9 cellular contexts compared by ENCODE assay signal in the genomic region with DNA sequence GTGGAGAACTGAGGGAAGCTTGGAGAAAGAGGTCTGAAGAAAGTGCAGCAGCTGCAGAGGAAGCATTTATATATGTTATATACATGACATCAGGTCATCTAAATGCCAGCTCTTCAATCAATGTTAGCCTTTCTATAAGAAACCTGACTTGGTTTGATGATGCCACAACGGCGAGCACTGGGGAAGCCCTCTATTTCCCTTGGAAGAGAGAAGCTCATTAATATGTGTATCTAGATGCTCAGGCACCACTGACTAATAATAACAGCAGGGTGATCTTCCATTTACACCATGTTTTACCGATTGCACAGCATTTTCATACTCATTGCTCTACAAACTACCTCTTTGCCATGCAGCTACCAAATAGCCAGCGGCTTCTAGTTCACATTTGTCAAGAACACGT. TPM values are rescaled to one million over a fixed set of nuclear protein-coding genes. Genes with fewer than 3 reads are reported as not detected.
DNase-seq lines count a peak whose midpoint lies in the region; ATAC-seq and TF ChIP-seq lines count a peak whose summit lies in the region.
"Had no signal": no experiment of that assay in that cellular context is flagged by ENCODE, and none has a peak within 500 bp of the region (broad histone marks: within the 10 kb centered on the region; RNA-seq: fewer than 3 reads in every experiment).

No MANE protein-coding gene starts in this region.

- peaks cover 33% of the 10 kb centered on the region for H3K4me1 ChIP-seq in psoas muscle

- ATAC-seq in psoas muscle: no peak

- H3K4me3 ChIP-seq in GM12865 (ENCODE audit: low read depth, low read length): peak overlapping the region; percentile 93
- peak overlapping the region; percentile 84 for H3K4me3 ChIP-seq in psoas muscle

- no peaks in the 10 kb centered on the region for H3K9me3 ChIP-seq in psoas muscle
- H3K9me3 ChIP-seq: adrenal gland had no signal

- TF ChIP-seq CTCF in GM12865 (IDR thresholded peaks at IDR 0.05; ENCODE audit: insufficient read depth, low read depth, low read length, missing control alignments) (no peak), psoas muscle (IDR thresholded peaks at IDR 0.05) (no peak), GM13976 (IDR thresholded peaks at IDR 0.05; ENCODE audit: borderline replicate concordance, control extremely low read depth, extremely low read depth, insufficient read depth, missing control alignments) (no peak)

- no peaks in the 10 kb centered on the region for H3K27me3 ChIP-seq in psoas muscle (ENCODE audit: insufficient read depth in 3 of 3, low read length in 2 of 3)
- H3K27me3 ChIP-seq: adrenal gland had no signal

- intact Hi-C loops in psoas muscle (cut with DNase I): loop anchor here in 1 of 2 donors (10.0 kb wide), 1 partner anchor 58 kb away; a partner anchor contains a TSS

- peaks cover 0 to 22% of the 10 kb centered on the region in 2 donors for H3K36me3 ChIP-seq in psoas muscle (ENCODE audit: insufficient read depth in 1 of 2, low read depth in 1 of 2)
- H3K36me3 ChIP-seq: adrenal gland had no signal

- 28 to 40% (median 32%) methylated on average over 5 of the region's 5 CpGs for WGBS in psoas muscle, 3 donors

- DNase-seq in GM12865 (ENCODE audit: low read depth) (peak; percentile 12), RKO (ENCODE audit: low spot score) (peak; percentile 46), erythroblast (lab: John Stamatoyannopoulos, UW) (peak; percentile 37 to 62), psoas muscle (no peak), NCI-H2171 treated with DMSO at 0.1 percent for 48 hours (lab: John Stamatoyannopoulos, UW) (no peak), NCI-H1092 treated with DMSO at 0.1 percent for 48 hours (lab: John Stamatoyannopoulos, UW) (no peak), GM13976 (ENCODE audit: low spot score) (no peak), NCI-H146 (lab: John Stamatoyannopoulos, UW) (no peak)

- no peak for TF ChIP-seq POLR2A in erythroblast (IDR thresholded peaks at IDR 0.05; ENCODE audit: low read length)

- in situ Hi-C loops in GM13976 (cut with MboI; ENCODE audit: low sequenced_read_pairs, unreplicated experiment): no loop called here

- peak overlapping the region; percentile 85 for H3K27ac ChIP-seq in psoas muscle

RNA-seq across cellular contexts. Expression of a gene that starts 0.8 kb away (rescaled TPM):
- 10 to 100 TPM in 2 of 4 donors, 1 to 10 TPM in 2; 7.1 to 22.0 (median 10.6) TPM for total RNA-seq in psoas muscle
- polyA plus RNA-seq in psoas muscle: 10 to 100 TPM; 11.7 to 25.9 (median 17.1) TPM

RNA-seq across cellular contexts. Expression of a gene that starts 6.4 kb away (rescaled TPM):
- total RNA-seq in psoas muscle: 1 to 10 TPM; 2.5 to 6.4 (median 3.6) TPM
- 10 to 100 TPM in 1 of 3 donors, 1 to 10 TPM in 2; 2.7 to 17.3 (median 8.8) TPM for polyA plus RNA-seq in psoas muscle

RNA-seq across cellular contexts. Expression of a gene that starts 11.7 kb away (rescaled TPM):
- 10 to 100 TPM; 12.5 to 24.1 (median 17.2) TPM for total RNA-seq in psoas muscle
- polyA plus RNA-seq in psoas muscle: 10 to 100 TPM in 1 of 3 donors, 1 to 10 TPM in 2; 7.9 to 15.7 (median 10.0) TPM

Comparison
In these comparisons a context has a peak if more than half of its experiments do, and no peak if none do; other contexts are left out.
1. DNase-seq: peak in GM12865 (single experiment), RKO (single experiment) and erythroblast (2 of 2); none in psoas muscle (0 of 2), NCI-H2171 treated with DMSO at 0.1 percent for 48 hours (single experiment), NCI-H1092 treated with DMSO at 0.1 percent for 48 hours (single experiment), GM13976 (single experiment) and NCI-H146 (single experiment).